In genomic region chr11:7577883-7578242, GRCh38 we compare ENCODE assay signal across 8 cellular contexts.
DNase-seq lines count a peak whose midpoint lies in the region; ATAC-seq and TF ChIP-seq lines count a peak whose summit lies in the region.

No MANE protein-coding gene starts in this region.

- TF ChIP-seq POLR2A in prostate gland (IDR thresholded peaks at IDR 0.05), result no peak

- H3K4me1 Mint-ChIP-seq in T-helper 1 cell treated with Interleukin-12 subunit alpha and Interleukin-12 subunit beta and Interleukin-4 antibody, amounts not matched to agents 30 μg/mL and 1 μg/mL, for 36 hours (ENCODE audit: low read depth), result peaks cover 21% of the 10 kb centered on the region

- peak; percentile 57 for ATAC-seq in GM18907 (IDR thresholded peaks at IDR 0.05; ENCODE audit: unreplicated experiment)

- no peaks in the 10 kb centered on the region for H3K27me3 ChIP-seq in prostate gland (replicated peaks; ENCODE audit: insufficient read depth)

- H3K9me3 Mint-ChIP-seq in T-helper 1 cell treated with Interleukin-12 subunit alpha and Interleukin-12 subunit beta and Interleukin-4 antibody, amounts not matched to agents 30 μg/mL and 1 μg/mL, for 36 hours, result no peaks in the 10 kb centered on the region

- H3K27ac Mint-ChIP-seq in T-helper 1 cell treated with Interleukin-12 subunit alpha and Interleukin-12 subunit beta and Interleukin-4 antibody, amounts not matched to agents 30 μg/mL and 1 μg/mL, for 36 hours, result peak overlapping the region; percentile 60

- H3K36me3 ChIP-seq in prostate gland, result no peaks in the 10 kb centered on the region

- peak; percentile 64 for DNase-seq in fibroblast of the aortic adventitia (ENCODE audit: low read depth)
- peak; percentile 58 for DNase-seq in prostate gland (ENCODE audit: low spot score)
- DNase-seq in COLO829 (ENCODE audit: low spot score), result no peak
- no peak for DNase-seq in ureter (ENCODE audit: low spot score)
- DNase-seq in globus pallidus (ENCODE audit: low spot score), result no peak

- peak overlapping the region; percentile 61 for H3K4me3 Mint-ChIP-seq in T-helper 1 cell treated with Interleukin-12 subunit alpha and Interleukin-12 subunit beta and Interleukin-4 antibody, amounts not matched to agents 30 μg/mL and 1 μg/mL, for 36 hours

- TF ChIP-seq CTCF in 22Rv1 (IDR thresholded peaks at IDR 0.05) (no peak), fibroblast of the aortic adventitia (IDR thresholded peaks at IDR 0.05; ENCODE audit: insufficient read depth, low read length) (no peak), prostate gland (IDR thresholded peaks at IDR 0.05) (no peak)

- H3K27ac ChIP-seq in 22Rv1, result peak overlapping the region; percentile 34; the same call in 1 of the 2 replicates
- H3K27ac ChIP-seq in prostate gland, result peak overlapping the region; percentile 70 to 76

- H3K27me3 Mint-ChIP-seq in T-helper 1 cell treated with Interleukin-12 subunit alpha and Interleukin-12 subunit beta and Interleukin-4 antibody, amounts not matched to agents 30 μg/mL and 1 μg/mL, for 36 hours (ENCODE audit: low read depth), result peaks cover 39% of the 10 kb centered on the region

- intact Hi-C loops in prostate gland (cut with DNase I), result no loop called here

- H3K36me3 Mint-ChIP-seq in T-helper 1 cell treated with Interleukin-12 subunit alpha and Interleukin-12 subunit beta and Interleukin-4 antibody, amounts not matched to agents 30 μg/mL and 1 μg/mL, for 36 hours (ENCODE audit: low read depth), result no peaks in the 10 kb centered on the region

- WGBS in prostate gland, result under 1% methylated on average over 8 of the region's 8 CpGs

- H3K9me3 ChIP-seq in prostate gland, result no peaks in the 10 kb centered on the region

- H3K4me3 ChIP-seq in fibroblast of the aortic adventitia (ENCODE audit: low read depth, low read length), result peak overlapping the region; percentile 70
- H3K4me3 ChIP-seq in prostate gland, result peak overlapping the region in 1 of 2 donors; percentile 3

- H3K4me1 ChIP-seq in prostate gland (replicated peaks), result peaks cover 15% of the 10 kb centered on the region

Comparison
In these comparisons a context has a peak if more than half of its experiments do, and no peak if none do; other contexts are left out.
1. DNase-seq: peak in fibroblast of the aortic adventitia (single experiment) and prostate gland (single experiment); none in COLO829 (single experiment), ureter (single experiment) and globus pallidus (single experiment).